1 cellular context compared by ENCODE assay signal in the genomic region with DNA sequence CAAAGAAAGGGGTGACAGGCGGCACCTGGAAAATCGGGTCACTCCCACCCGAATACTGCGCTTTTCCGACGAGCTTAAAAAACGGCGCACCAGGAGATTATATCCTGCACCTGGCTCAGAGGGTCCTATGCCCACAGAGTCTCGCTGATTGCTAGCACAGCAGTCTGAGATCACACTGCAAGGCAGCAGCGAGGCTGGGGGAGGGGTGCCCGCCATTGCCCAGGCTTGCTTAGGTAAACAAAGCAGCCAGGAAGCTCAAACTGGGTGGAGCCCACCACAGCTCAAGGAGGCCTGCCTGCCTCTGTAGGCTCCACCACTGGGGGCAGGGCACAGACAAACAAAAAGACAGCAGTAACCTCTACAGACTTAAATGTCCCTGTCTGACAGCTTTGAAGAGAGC.
TF ChIP-seq lines count a peak whose summit lies in the region.
"Not testable (repeated sequence)": the region's sequence is repeated elsewhere in the genome, so short reads cannot be mapped to it uniquely, and the experiment has no call there.

No MANE protein-coding gene starts in this region.

TF ChIP-seq in HepG2, 621 proteins besides CTCF, POLR2A, EP300 and RAD21:
- TF ChIP-seq, protein P1, sequence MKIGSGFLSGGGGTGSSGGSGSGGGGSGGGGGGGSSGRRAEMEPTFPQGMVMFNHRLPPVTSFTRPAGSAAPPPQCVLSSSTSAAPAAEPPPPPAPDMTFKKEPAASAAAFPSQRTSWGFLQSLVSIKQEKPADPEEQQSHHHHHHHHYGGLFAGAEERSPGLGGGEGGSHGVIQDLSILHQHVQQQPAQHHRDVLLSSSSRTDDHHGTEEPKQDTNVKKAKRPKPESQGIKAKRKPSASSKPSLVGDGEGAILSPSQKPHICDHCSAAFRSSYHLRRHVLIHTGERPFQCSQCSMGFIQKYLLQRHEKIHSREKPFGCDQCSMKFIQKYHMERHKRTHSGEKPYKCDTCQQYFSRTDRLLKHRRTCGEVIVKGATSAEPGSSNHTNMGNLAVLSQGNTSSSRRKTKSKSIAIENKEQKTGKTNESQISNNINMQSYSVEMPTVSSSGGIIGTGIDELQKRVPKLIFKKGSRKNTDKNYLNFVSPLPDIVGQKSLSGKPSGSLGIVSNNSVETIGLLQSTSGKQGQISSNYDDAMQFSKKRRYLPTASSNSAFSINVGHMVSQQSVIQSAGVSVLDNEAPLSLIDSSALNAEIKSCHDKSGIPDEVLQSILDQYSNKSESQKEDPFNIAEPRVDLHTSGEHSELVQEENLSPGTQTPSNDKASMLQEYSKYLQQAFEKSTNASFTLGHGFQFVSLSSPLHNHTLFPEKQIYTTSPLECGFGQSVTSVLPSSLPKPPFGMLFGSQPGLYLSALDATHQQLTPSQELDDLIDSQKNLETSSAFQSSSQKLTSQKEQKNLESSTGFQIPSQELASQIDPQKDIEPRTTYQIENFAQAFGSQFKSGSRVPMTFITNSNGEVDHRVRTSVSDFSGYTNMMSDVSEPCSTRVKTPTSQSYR (CRISPR knock-in tag; IDR thresholded peaks at IDR 0.05; ENCODE audit: borderline replicate concordance) = peak; percentile 72; the same call in 1 of the 2 replicates
- TF ChIP-seq FOXA1 (IDR thresholded peaks at IDR 0.05) = not testable (repeated sequence)
- peak; percentile 56; the same call in 1 of the 2 replicates for TF ChIP-seq FOXA1 (CRISPR knock-in tag; IDR thresholded peaks at IDR 0.05)
